26 cellular contexts compared by ENCODE assay signal in genomic region chr16:1637526-1637925, GRCh38.
"Had no signal": no experiment of that assay in that cellular context is flagged by ENCODE, and none has a peak within 500 bp of the region (broad histone marks: within the 10 kb centered on the region; RNA-seq: fewer than 3 reads in every experiment).

No MANE protein-coding gene starts in this region.

- ATAC-seq: left lung; lower lobe of right lung; naive thymus-derived CD8-positive, alpha-beta T cell; pancreas; sciatic nerve; stimulated activated memory B cell treated with anti-CD40 and anti-IgM and Interleukin-4, amounts not matched to agents 10 μg/mL and 1 μg/mL and 100 μg/mL, for 72 hours; stimulated activated naive CD8-positive, alpha-beta T cell treated with anti-CD3 and anti-CD28 coated beads, Interleukin-15, Interleukin-2, amounts not matched to agents 100 U/mL and 50 U/mL, for 24 hours had no signal

- DNase-seq: central memory CD4-positive, alpha-beta T cell; effector CD4-positive, alpha-beta T cell; endodermal cell; erythroblast; kidney; left lung; lower lobe of right lung; naive thymus-derived CD8-positive, alpha-beta T cell; pancreas; stimulated activated CD4-positive, alpha-beta T cell treated with anti-CD3 and anti-CD28 coated beads, Interleukin-12 subunit alpha, Interleukin-12 subunit beta, amount 100 ng/mL, for 4 hours; stimulated activated CD4-positive, alpha-beta T cell treated with anti-CD3 and anti-CD28 coated beads, Interleukin-2, amount 100 ng/mL, for 24 hours; stimulated activated CD4-positive, alpha-beta T cell treated with anti-CD3 and anti-CD28 coated beads, Interleukin-4, amount 100 ng/mL, for 24 hours; stimulated activated naive CD8-positive, alpha-beta T cell treated with anti-CD3 and anti-CD28 coated beads, Interleukin-15, Interleukin-2, amounts not matched to agents 100 U/mL and 50 U/mL, for 24 hours; upper lobe of left lung had no signal

- H3K9me3 Mint-ChIP-seq: endodermal cell; naive thymus-derived CD8-positive, alpha-beta T cell; neural crest cell; stimulated activated memory B cell treated with anti-CD40 and anti-IgM and Interleukin-4, amounts not matched to agents 10 μg/mL and 1 μg/mL and 100 μg/mL, for 72 hours had no signal

- H3K27ac Mint-ChIP-seq: endodermal cell; progenitor cell of endocrine pancreas; stimulated activated memory B cell treated with anti-CD40 and anti-IgM and Interleukin-4, amounts not matched to agents 10 μg/mL and 1 μg/mL and 100 μg/mL, for 72 hours had no signal

- H3K4me3 ChIP-seq: dorsolateral prefrontal cortex, left lung, lower lobe of right lung, pancreas, smooth muscle cell, thoracic aorta, tibial nerve, upper lobe of left lung had no signal

- H3K27ac ChIP-seq: left lung, lower lobe of right lung, neutrophil, pancreas, thoracic aorta, tibial nerve, upper lobe of left lung had no signal

- H3K9me3 ChIP-seq: left lung, lower lobe of right lung, neutrophil, pancreas, thoracic aorta, tibial nerve, upper lobe of left lung had no signal

- H3K27me3 Mint-ChIP-seq: naive thymus-derived CD8-positive, alpha-beta T cell; progenitor cell of endocrine pancreas; stimulated activated memory B cell treated with anti-CD40 and anti-IgM and Interleukin-4, amounts not matched to agents 10 μg/mL and 1 μg/mL and 100 μg/mL, for 72 hours had no signal

- FAIRE-seq: colon, endothelial cell of umbilical vein, frontal cortex, kidney, pancreas had no signal

- H3K4me3 Mint-ChIP-seq: endodermal cell; neural crest cell; stimulated activated memory B cell treated with anti-CD40 and anti-IgM and Interleukin-4, amounts not matched to agents 10 μg/mL and 1 μg/mL and 100 μg/mL, for 72 hours had no signal

- H3K4me1 Mint-ChIP-seq: endodermal cell; stimulated activated memory B cell treated with anti-CD40 and anti-IgM and Interleukin-4, amounts not matched to agents 10 μg/mL and 1 μg/mL and 100 μg/mL, for 72 hours had no signal

- H3K4me2 ChIP-seq: smooth muscle cell had no signal

- H3K4me1 ChIP-seq: pancreas had no signal

- H3K27me3 ChIP-seq: dorsolateral prefrontal cortex, left lung, neutrophil, pancreas, tibial nerve, upper lobe of left lung had no signal
